8 cellular contexts compared by ENCODE assay signal in genomic region chr4:15681067-15681371, GRCh38. TPM values are rescaled to one million over a fixed set of nuclear protein-coding genes. Genes with fewer than 3 reads are reported as not detected.
A peak's percentile ranks its signal among the peaks of the same experiment; 100 is the strongest.
DNase-seq lines count a peak whose midpoint lies in the region; ATAC-seq, FAIRE-seq and TF ChIP-seq lines count a peak whose summit lies in the region.

No MANE protein-coding gene starts in this region.

- peaks cover 3% of the 10 kb centered on the region for H3K36me3 ChIP-seq in IMR-90 (ENCODE audit: control insufficient read depth, insufficient read depth, low read length)
- H3K36me3 ChIP-seq in muscle layer of colon (ENCODE audit: insufficient read depth, low read length): no peaks in the 10 kb centered on the region

- BruUV-seq in IMR-90 (replicated peaks; lab: Mats Ljungman, UMichigan): no TSS peak

- peaks cover 53% of the 10 kb centered on the region for H3K4me1 Mint-ChIP-seq in chondrocyte (ENCODE audit: low read depth)

- POLR2A ChIA-PET in A549 (lab: Yijun Ruan, JAX) (interaction anchor here (1.0 to 1.9 kb wide), 4 partner anchors 10 to 30 kb away, joined by 3 to 15 read pairs (median 4); partner anchors contain the start of gene BST1), IMR-90 (lab: Charles Lee; ENCODE audit: unreplicated experiment) (interaction anchor here (1.0 kb wide), 1 partner anchor 9 kb away, joined by 3 read pairs; no protein-coding TSS in a partner anchor)

- peak overlapping the region; percentile 69 for H3K4me3 ChIP-seq in A549
- peak overlapping the region; percentile 62 for H3K4me3 ChIP-seq in IMR-90 (ENCODE audit: insufficient read depth, low read depth, low read length)
- H3K4me3 ChIP-seq in muscle layer of colon (ENCODE audit: low read depth in 1 of 2, low read length in 2 of 2): peak overlapping the region; percentile 75 to 98

- FAIRE-seq in A549 (lab: Jason Lieb, UNC): no peak
- no peak for FAIRE-seq in GM12891 (lab: Jason Lieb, UNC)

- peaks cover 23 to 38% of the 10 kb centered on the region in 2 experiments for H3K79me1 ChIP-seq in IMR-90 (ENCODE audit: low read depth in 1 of 2, low read length in 2 of 2)

- peak overlapping the region; percentile 13; the same call in 1 of the 2 replicates for H2BK120ac ChIP-seq in IMR-90 (ENCODE audit: low read depth, low read length)

- TF ChIP-seq RAD21 in A549 (conservative IDR thresholded peaks at IDR 0.05 in 1 of 2, IDR thresholded peaks at IDR 0.05 in 1 of 2) (no peak), IMR-90 (IDR thresholded peaks at IDR 0.05; ENCODE audit: low read length) (no peak)

- no peaks in the 10 kb centered on the region for H3K9me3 Mint-ChIP-seq in chondrocyte (ENCODE audit: low read depth)

- no peak overlapping the region for H4K5ac ChIP-seq in IMR-90 (ENCODE audit: low read depth, low read length)

- DNase-seq in A549 (ENCODE audit: low read depth in 1 of 2, low spot score in 1 of 2): no peak
- no peak for DNase-seq in IMR-90
- no peak for DNase-seq in chondrocyte (ENCODE audit: low spot score)
- DNase-seq in NCI-H1105 treated with DMSO at 0.1 percent for 48 hours (lab: John Stamatoyannopoulos, UW): no peak
- DNase-seq in KG1 (lab: John Stamatoyannopoulos, UW): no peak
- no peak for DNase-seq in GM12891 (ENCODE audit: insufficient read length, low spot score)
- DNase-seq in GDM1 (lab: John Stamatoyannopoulos, UW): no peak

- peak overlapping the region in 1 of 2 experiments; percentile 43; a peak in 1 of 4 replicates for H4K8ac ChIP-seq in IMR-90 (ENCODE audit: low read depth in 2 of 2, low read length in 2 of 2)

- peaks cover 5% of the 10 kb centered on the region for H3K36me3 Mint-ChIP-seq in chondrocyte (ENCODE audit: low read depth)

- H4K91ac ChIP-seq in IMR-90 (ENCODE audit: insufficient read depth, low read depth, low read length): peak overlapping the region; percentile 55

- no peaks in the 10 kb centered on the region for H3K27me3 ChIP-seq in IMR-90 (ENCODE audit: control insufficient read depth, insufficient read depth, low read length)
- H3K27me3 ChIP-seq in muscle layer of colon (ENCODE audit: control insufficient read depth in 1 of 2, insufficient read depth in 2 of 2, low read length in 2 of 2): no peaks in the 10 kb centered on the region

- in situ Hi-C loops in IMR-90 (cut with MboI; ENCODE audit: low sequenced_read_pairs): loop anchor here (25.0 kb wide), 1 partner anchor 669 kb away; the partner anchor contains the start of gene CPEB2

- no peaks in the 10 kb centered on the region for H3K27me3 Mint-ChIP-seq in chondrocyte (ENCODE audit: low read depth)

- H2BK5ac ChIP-seq in IMR-90 (ENCODE audit: low read depth, low read length, poor library complexity, severe bottlenecking): peak overlapping the region; percentile 67

- peak overlapping the region; percentile 99 for H3K4me3 Mint-ChIP-seq in chondrocyte (ENCODE audit: unreplicated experiment)

- WGBS in A549 (ENCODE audit: missing lambda C conversion rate): 0% methylated on average over 7 of the region's 14 CpGs
- 1% methylated on average over 11 of the region's 14 CpGs; no CpG with 5 or more reads in 1 of the 2 experiments for WGBS in IMR-90 (ENCODE audit: extremely low coverage in 2 of 2, insufficient read length in 1 of 2), 2 experiments

- no peak overlapping the region for H2BK20ac ChIP-seq in IMR-90 (ENCODE audit: low read depth, low read length)

- H2AFZ ChIP-seq in IMR-90 (replicated peaks; ENCODE audit: low read length, poor library complexity): peak overlapping the region; percentile 91

- H4K20me1 ChIP-seq in IMR-90 (ENCODE audit: insufficient read depth, low read length): no peaks in the 10 kb centered on the region

- no peak overlapping the region for H3K18ac ChIP-seq in IMR-90 (ENCODE audit: low read depth, low read length)

- dilution Hi-C loops in IMR-90 (cut with HindIII; ENCODE audit: low sequenced_read_pairs, unreplicated experiment): no loop called here

- no peak overlapping the region for H2BK15ac ChIP-seq in IMR-90 (ENCODE audit: low read depth, low read length)

- TF ChIP-seq EP300 in A549 (IDR thresholded peaks at IDR 0.05): no peak

- H3K4me1 ChIP-seq in A549: peaks cover 38% of the 10 kb centered on the region
- H3K4me1 ChIP-seq in IMR-90 (ENCODE audit: control insufficient read depth, insufficient read depth, low read length): peaks cover 7% of the 10 kb centered on the region
- H3K4me1 ChIP-seq in muscle layer of colon (ENCODE audit: insufficient read depth, low read length): peaks cover 7% of the 10 kb centered on the region

- H3K4me2 ChIP-seq in A549 (peak overlapping the region; percentile 82), IMR-90 (ENCODE audit: low read depth, low read length) (peak overlapping the region; percentile 29)

- H3K27ac Mint-ChIP-seq in chondrocyte (ENCODE audit: unreplicated experiment): peak overlapping the region; percentile 100

- H3K4ac ChIP-seq in IMR-90 (ENCODE audit: low read depth, low read length): peak overlapping the region; percentile 57

- H3K14ac ChIP-seq in IMR-90 (replicated peaks; ENCODE audit: low read depth, low read length): peak overlapping the region; percentile 22; the same call in 1 of the 2 replicates

- H2AK9ac ChIP-seq in IMR-90 (replicated peaks; ENCODE audit: low read depth, low read length, poor library complexity): peak overlapping the region; percentile 77

- ATAC-seq in A549: no peak
- ATAC-seq in IMR-90 (ENCODE audit: low read depth): no peak

- H2AK5ac ChIP-seq in IMR-90 (ENCODE audit: low read depth, low read length): peak overlapping the region; percentile 5; the same call in 1 of the 2 replicates

- intact Hi-C loops in IMR-90 (cut with micrococcal nuclease): loop anchor here (2.0 kb wide), 1 partner anchor 26 kb away; the partner anchor contains the start of gene FBXL5

- H3K9ac ChIP-seq in IMR-90 (ENCODE audit: low read depth, low read length): peak overlapping the region; percentile 60
- H3K9ac ChIP-seq in muscle layer of colon (ENCODE audit: low read length): peak overlapping the region; percentile 8

- CTCF ChIA-PET in A549 (lab: Yijun Ruan, JAX): interaction anchor here (0.6 to 1.4 kb wide), 4 partner anchors 15 to 415 kb away, joined by 3 to 4 read pairs (median 3); no protein-coding TSS in a partner anchor
- CTCF ChIA-PET in IMR-90 (lab: Yijun Ruan, JAX): interaction anchor here (0.6 kb wide), 1 partner anchor 544 kb away, joined by 3 read pairs; no protein-coding TSS in a partner anchor

- H3K56ac ChIP-seq in IMR-90 (ENCODE audit: extremely low read depth, insufficient read depth, low read length): peak overlapping the region; percentile 91

- TF ChIP-seq CTCF in A549 (IDR thresholded peaks at IDR 0.05) (no peak), IMR-90 (conservative IDR thresholded peaks at IDR 0.05; ENCODE audit: low read depth, low read length) (no peak), chondrocyte (IDR thresholded peaks at IDR 0.05) (no peak)

- H3K27ac ChIP-seq in A549 (peak overlapping the region; percentile 83 to 100), IMR-90 (ENCODE audit: insufficient read depth, low read length) (peak overlapping the region; percentile 69), muscle layer of colon (ENCODE audit: low read depth, low read length) (no peak overlapping the region)

- TF ChIP-seq POLR2A in A549 (IDR thresholded peaks at IDR 0.05; ENCODE audit: low read length) (no peak), IMR-90 (IDR thresholded peaks at IDR 0.05; ENCODE audit: low read depth, low read length) (no peak), GM12891 (IDR thresholded peaks at IDR 0.05; ENCODE audit: low read depth, low read length) (no peak)

- H3K9me1 ChIP-seq in IMR-90 (ENCODE audit: insufficient read depth, low read length): peaks cover 9% of the 10 kb centered on the region

- H3K9me3 ChIP-seq in A549 (no peaks in the 10 kb centered on the region), IMR-90 (ENCODE audit: control insufficient read depth, insufficient read depth, low read length) (no peaks in the 10 kb centered on the region), muscle layer of colon (ENCODE audit: low read length) (no peaks in the 10 kb centered on the region)

- H3K23ac ChIP-seq in IMR-90 (ENCODE audit: low read depth, low read length): peak overlapping the region; percentile 33; the same call in 1 of the 2 replicates

RNA-seq across cellular contexts. Expression of gene FAM200B, which starts 0.6 kb away (rescaled TPM):
- polyA plus RNA-seq in A549 (2011; rRNA removed) (32.7 and 40.8 TPM in 2 replicates), A549 (2017; fragmentation: RNase III; extraction: RNeasy Plus Mini Kit Qiagen cat#74134 plus additional on column Dnase treatment) (40.9 to 41.9 TPM (median 41.6 TPM) in 3 replicates), IMR-90 (2012; rRNA removed) (17.3 and 18.5 TPM in 2 replicates)
- polyA plus RNA-seq in A549 (2012; cell fraction: cytosol; rRNA removed): 18.8 and 21.4 TPM in 2 replicates
- 6.7 and 14.4 TPM in 2 replicates for polyA plus RNA-seq in A549 (2012; cell fraction: nucleus; rRNA removed)
- 4.5 and 4.8 TPM in 2 replicates for polyA minus RNA-seq in A549 (2011; rRNA and poly(A)+ RNA removed)
- total RNA-seq in IMR-90 (2012; rRNA removed) (16.7 and 20.6 TPM in 2 replicates), chondrocyte (26.0 to 33.0 TPM (median 31.8 TPM) in 3 replicates)
- polyA plus RNA-seq in IMR-90 (2012; cell fraction: cytosol; rRNA removed): 14.6 and 28.6 TPM in 2 replicates
- polyA plus RNA-seq in IMR-90 (2012; cell fraction: nucleus; rRNA removed; ENCODE audit: low replicate concordance): 5.2 and 23.8 TPM in 2 replicates
- polyA plus RNA-seq in GM12891 (2012; ENCODE audit: low read depth, missing spikeins): 19.7 TPM

RNA-seq across cellular contexts. Expression of gene BST1, which starts 21.8 kb away (rescaled TPM):
- polyA plus RNA-seq in A549 (2011; rRNA removed) (11.7 and 13.6 TPM in 2 replicates), A549 (2017; fragmentation: RNase III; extraction: RNeasy Plus Mini Kit Qiagen cat#74134 plus additional on column Dnase treatment) (16.0 to 18.3 TPM (median 16.4 TPM) in 3 replicates), IMR-90 (2012; rRNA removed) (11.1 and 11.9 TPM in 2 replicates)
- polyA plus RNA-seq in A549 (2012; cell fraction: cytosol; rRNA removed): 9.0 and 11.6 TPM in 2 replicates
- 7.1 and 9.3 TPM in 2 replicates for polyA plus RNA-seq in A549 (2012; cell fraction: nucleus; rRNA removed)
- 2.8 and 3.9 TPM in 2 replicates for polyA minus RNA-seq in A549 (2011; rRNA and poly(A)+ RNA removed)
- total RNA-seq in IMR-90 (2012; rRNA removed) (5.3 and 6.6 TPM in 2 replicates), chondrocyte (0.45 TPM in 1 of 3 replicates, not detected in the others)
- polyA plus RNA-seq in IMR-90 (2012; cell fraction: cytosol; rRNA removed): 10.6 and 10.7 TPM in 2 replicates
- polyA plus RNA-seq in IMR-90 (2012; cell fraction: nucleus; rRNA removed; ENCODE audit: low replicate concordance): 2.2 and 4.7 TPM in 2 replicates
- polyA plus RNA-seq in GM12891 (2012; ENCODE audit: low read depth, missing spikeins): not detected

RNA-seq across cellular contexts. Expression of gene FBXL5, which starts 25.9 kb away (rescaled TPM):
- polyA plus RNA-seq in A549 (2011; rRNA removed) (33.0 and 45.4 TPM in 2 replicates), A549 (2017; fragmentation: RNase III; extraction: RNeasy Plus Mini Kit Qiagen cat#74134 plus additional on column Dnase treatment) (44.2 to 46.7 TPM (median 44.2 TPM) in 3 replicates), IMR-90 (2012; rRNA removed) (18.6 and 20.3 TPM in 2 replicates)
- 13.0 and 14.3 TPM in 2 replicates for polyA plus RNA-seq in A549 (2012; cell fraction: cytosol; rRNA removed)
- polyA plus RNA-seq in A549 (2012; cell fraction: nucleus; rRNA removed): 6.4 and 10.1 TPM in 2 replicates
- 31.1 and 35.3 TPM in 2 replicates for polyA minus RNA-seq in A549 (2011; rRNA and poly(A)+ RNA removed)
- total RNA-seq in IMR-90 (2012; rRNA removed) (62.6 and 91.9 TPM in 2 replicates), chondrocyte (54.4 to 110 TPM (median 56.9 TPM) in 3 replicates)
- 4.1 and 4.9 TPM in 2 replicates for polyA plus RNA-seq in IMR-90 (2012; cell fraction: cytosol; rRNA removed)
- polyA plus RNA-seq in IMR-90 (2012; cell fraction: nucleus; rRNA removed; ENCODE audit: low replicate concordance): 2.4 and 21.9 TPM in 2 replicates
- polyA plus RNA-seq in GM12891 (2012; ENCODE audit: low read depth, missing spikeins): 18.7 TPM
